In genomic region chr19:928471-929259, GRCh38 we compare ENCODE assay signal across 14 cellular contexts. TPM values are rescaled to one million over a fixed set of nuclear protein-coding genes. Genes with fewer than 3 reads are reported as not detected.
DNase-seq lines count a peak whose midpoint lies in the region; ATAC-seq and TF ChIP-seq lines count a peak whose summit lies in the region.
"Had no signal": no experiment of that assay in that cellular context is flagged by ENCODE, and none has a peak within 500 bp of the region (broad histone marks: within the 10 kb centered on the region; RNA-seq: fewer than 3 reads in every experiment).

No MANE protein-coding gene starts in this region.

- intact Hi-C loops in ascending aorta (cut with DNase I): loop anchor here (10.0 kb wide), 2 partner anchors 286 to 316 kb away; partner anchors contain the start of genes ATP5F1D and MIDN

- no peak overlapping the region for H3K4me3 ChIP-seq in GM23338
- no peak overlapping the region for H3K4me3 ChIP-seq in ascending aorta
- H3K4me3 ChIP-seq: thoracic aorta had no signal

- peaks cover 10% of the 10 kb centered on the region; the same call in 1 of the 2 replicates for H3F3A ChIP-seq in GM23338 (replicated peaks; ENCODE audit: low read depth)

- H3K4me3 Mint-ChIP-seq in GM23338 (no peak overlapping the region), glutamatergic neuron (ENCODE audit: unreplicated experiment) (peak overlapping the region; percentile 55)
- peak overlapping the region; percentile 74 for H3K4me3 Mint-ChIP-seq in stimulated activated effector memory CD8-positive, alpha-beta T cell treated with anti-CD3 and anti-CD28 coated beads, Interleukin-12 subunit alpha, Interleukin-12 subunit beta, amount 100 ng/mL, for 72 hours

- POLR2A ChIA-PET in RWPE1 (lab: Yijun Ruan, JAX; ENCODE audit: low non-redundant PET): no interaction called here

- no peak overlapping the region for H2AFZ ChIP-seq in GM23338
- H2AFZ ChIP-seq: GM23248 had no signal

- H4K20me1 ChIP-seq in GM23338 (replicated peaks; ENCODE audit: insufficient read depth): no peaks in the 10 kb centered on the region; the same call in 1 of the 2 replicates

- H3K9me2 ChIP-seq in GM23338 (ENCODE audit: insufficient read depth): no peaks in the 10 kb centered on the region

- ATAC-seq in GM23338: no peak; the same call in 2 of the 3 replicates
- ATAC-seq in stimulated activated effector memory CD8-positive, alpha-beta T cell treated with anti-CD3 and anti-CD28 coated beads, Interleukin-12 subunit alpha, Interleukin-12 subunit beta, amount 100 ng/mL, for 72 hours: no peak
- ATAC-seq in HG03520 (IDR thresholded peaks at IDR 0.05; ENCODE audit: unreplicated experiment): no peak

- peaks cover 49% of the 10 kb centered on the region for H3K79me2 ChIP-seq in GM23338 (replicated peaks; ENCODE audit: insufficient read depth)

- no peak overlapping the region for H3K27ac Mint-ChIP-seq in GM23338
- peak overlapping the region; percentile 38 for H3K27ac Mint-ChIP-seq in glutamatergic neuron (ENCODE audit: unreplicated experiment)
- no peak overlapping the region for H3K27ac Mint-ChIP-seq in stimulated activated effector memory CD8-positive, alpha-beta T cell treated with anti-CD3 and anti-CD28 coated beads, Interleukin-12 subunit alpha, Interleukin-12 subunit beta, amount 100 ng/mL, for 72 hours

- H3K36me3 Mint-ChIP-seq in GM23338 (ENCODE audit: low read depth) (peaks cover 21% of the 10 kb centered on the region; the same call in 2 of the 3 replicates), glutamatergic neuron (ENCODE audit: unreplicated experiment) (no peaks in the 10 kb centered on the region)
- peaks cover 27% of the 10 kb centered on the region for H3K36me3 Mint-ChIP-seq in stimulated activated effector memory CD8-positive, alpha-beta T cell treated with anti-CD3 and anti-CD28 coated beads, Interleukin-12 subunit alpha, Interleukin-12 subunit beta, amount 100 ng/mL, for 72 hours

- peaks cover 10% of the 10 kb centered on the region; the same call in 1 of the 3 replicates for H3K4me1 Mint-ChIP-seq in GM23338
- H3K4me1 Mint-ChIP-seq in glutamatergic neuron (ENCODE audit: low read depth, unreplicated experiment): peaks cover 4% of the 10 kb centered on the region
- peaks cover 12% of the 10 kb centered on the region for H3K4me1 Mint-ChIP-seq in stimulated activated effector memory CD8-positive, alpha-beta T cell treated with anti-CD3 and anti-CD28 coated beads, Interleukin-12 subunit alpha, Interleukin-12 subunit beta, amount 100 ng/mL, for 72 hours

- TF ChIP-seq CTCF in GM23338 (conservative IDR thresholded peaks at IDR 0.05; ENCODE audit: low read depth in 2 of 2) (no peak), RWPE1 (conservative IDR thresholded peaks at IDR 0.05; ENCODE audit: low read depth) (no peak), glutamatergic neuron (IDR thresholded peaks at IDR 0.05; ENCODE audit: partially characterized antibody, unreplicated experiment) (no peak), ascending aorta (IDR thresholded peaks at IDR 0.05) (no peak)

- H3K27me3 ChIP-seq in GM23338 (ENCODE audit: insufficient read depth) (no peaks in the 10 kb centered on the region), ascending aorta (no peaks in the 10 kb centered on the region)

- H3K4me1 ChIP-seq in GM23338 (ENCODE audit: insufficient read depth) (peaks cover 17% of the 10 kb centered on the region), ascending aorta (peaks cover 11 to 23% of the 10 kb centered on the region in 2 donors)

- CTCF ChIA-PET in RWPE1 (lab: Yijun Ruan, JAX): no interaction called here

- peak overlapping the region; percentile 20; the same call in 1 of the 2 replicates for H3K4me2 ChIP-seq in GM23338

- H3K36me3 ChIP-seq in GM23338 (ENCODE audit: insufficient read depth) (no peaks in the 10 kb centered on the region; the same call in 1 of the 2 replicates), ascending aorta (no peaks in the 10 kb centered on the region)
- H3K36me3 ChIP-seq: thoracic aorta had no signal

- H3K9me3 Mint-ChIP-seq in GM23338 (no peaks in the 10 kb centered on the region; the same call in 2 of the 3 replicates), glutamatergic neuron (ENCODE audit: unreplicated experiment) (peaks cover 10% of the 10 kb centered on the region)
- no peaks in the 10 kb centered on the region for H3K9me3 Mint-ChIP-seq in stimulated activated effector memory CD8-positive, alpha-beta T cell treated with anti-CD3 and anti-CD28 coated beads, Interleukin-12 subunit alpha, Interleukin-12 subunit beta, amount 100 ng/mL, for 72 hours

- H3K27me3 Mint-ChIP-seq in GM23338 (ENCODE audit: insufficient read depth, low read depth, poor library complexity) (peaks cover 9% of the 10 kb centered on the region), glutamatergic neuron (ENCODE audit: unreplicated experiment) (peaks cover 8% of the 10 kb centered on the region)

- H3K27ac ChIP-seq in GM23338 (ENCODE audit: low read depth) (no peak overlapping the region), RWPE1 (0 out of 2 replicates have a peak overlapping the region, but pooled peaks have one; percentile 15), ascending aorta (no peak overlapping the region)
- H3K27ac ChIP-seq: GM23248, thoracic aorta had no signal

- DNase-seq in GM23338 (ENCODE audit: low spot score) (no peak), RWPE1 (ENCODE audit: low spot score) (no peak), glutamatergic neuron (no peak), ascending aorta (ENCODE audit: low spot score in 2 of 2) (no peak)
- DNase-seq in stimulated activated effector memory CD8-positive, alpha-beta T cell treated with anti-CD3 and anti-CD28 coated beads, Interleukin-12 subunit alpha, Interleukin-12 subunit beta, amount 100 ng/mL, for 72 hours (ENCODE audit: low spot score in 2 of 2): no peak
- no peak for DNase-seq in effector CD4-positive, alpha-beta T cell
- DNase-seq: activated CD8-positive, alpha-beta memory T cell treated with anti-CD3 and anti-CD28 coated beads for 24 hours; anterior cingulate cortex; GM23248; NCI-H510A had no signal

- H3K9me3 ChIP-seq in ascending aorta: no peaks in the 10 kb centered on the region
- H3K9me3 ChIP-seq: thoracic aorta had no signal

TF ChIP-seq in GM23338, 12 proteins besides CTCF, POLR2A, EP300 and RAD21 (continues in another document):
- no peak for TF ChIP-seq ZNF331 (CRISPR knock-in tag; IDR thresholded peaks at IDR 0.05; ENCODE audit: low read depth)
- no peak for TF ChIP-seq CREB1 (CRISPR knock-in tag; IDR thresholded peaks at IDR 0.05; ENCODE audit: low read depth)
- TF ChIP-seq ZNF114 (CRISPR knock-in tag; IDR thresholded peaks at IDR 0.05): no peak
- no peak for TF ChIP-seq JUNB (IDR thresholded peaks at IDR 0.05; ENCODE audit: unreplicated experiment)
- TF ChIP-seq EZH2phosphoT487 (IDR thresholded peaks at IDR 0.05; ENCODE audit: unreplicated experiment): no peak
- TF ChIP-seq EZH2 (IDR thresholded peaks at IDR 0.05; ENCODE audit: low read depth, unreplicated experiment): no peak
- no peak for TF ChIP-seq STAT1 (IDR thresholded peaks at IDR 0.05; ENCODE audit: unreplicated experiment)

RNA-seq across cellular contexts. Expression of gene ARID3A, which starts 2.8 kb away (rescaled TPM):
- 48.8 and 51.6 TPM in 2 replicates for total RNA-seq in GM23338 (2014; rRNA removed; shearing (Covaris generic))
- polyA plus RNA-seq in GM23338 (2016; fragmentation: Nextera tagmentation; extraction: Ambion mirVana): 33.6 and 36.6 TPM in 2 replicates
- 148 TPM for total RNA-seq in glutamatergic neuron (ENCODE audit: unreplicated experiment)
- total RNA-seq in ascending aorta: 55.3 TPM

RNA-seq across cellular contexts. Expression of gene KISS1R, which starts 11.5 kb away (rescaled TPM):
- 2.4 and 4.0 TPM in 2 replicates for total RNA-seq in GM23338 (2014; rRNA removed; shearing (Covaris generic))
- 0.78 and 1.0 TPM in 2 replicates for polyA plus RNA-seq in GM23338 (2016; fragmentation: Nextera tagmentation; extraction: Ambion mirVana)
- total RNA-seq in glutamatergic neuron (ENCODE audit: unreplicated experiment) (not detected), ascending aorta (not detected)
- total RNA-seq: GM23248, posterior vena cava, thoracic aorta had no signal
- polyA plus RNA-seq: GM23248 had no signal

RNA-seq across cellular contexts. Expression of gene R3HDM4, which starts 15.6 kb away (rescaled TPM):
- 87.1 and 87.8 TPM in 2 replicates for total RNA-seq in GM23338 (2014; rRNA removed; shearing (Covaris generic))
- polyA plus RNA-seq in GM23338 (2016; fragmentation: Nextera tagmentation; extraction: Ambion mirVana): 76.5 and 87.4 TPM in 2 replicates
- total RNA-seq in glutamatergic neuron (ENCODE audit: unreplicated experiment) (61.9 TPM), ascending aorta (81.5 TPM)

RNA-seq across cellular contexts. Expression of gene RNU6-9, which starts 35.4 kb away (rescaled TPM):
- not detected in 2 replicates for total RNA-seq in GM23338 (2014; rRNA removed; shearing (Covaris generic))
- polyA plus RNA-seq in GM23338 (2016; fragmentation: Nextera tagmentation; extraction: Ambion mirVana): not detected in 2 replicates
- total RNA-seq in glutamatergic neuron (ENCODE audit: unreplicated experiment) (not detected), ascending aorta (not detected)
- total RNA-seq: epithelial cell of proximal tubule, GM23248, posterior vena cava, thoracic aorta had no signal
- polyA plus RNA-seq: GM23248 had no signal

RNA-seq across cellular contexts. Expression of gene MED16, which starts 35.7 kb away (rescaled TPM):
- total RNA-seq in GM23338 (2014; rRNA removed; shearing (Covaris generic)): 62.3 and 73.6 TPM in 2 replicates
- 52.7 and 58.7 TPM in 2 replicates for polyA plus RNA-seq in GM23338 (2016; fragmentation: Nextera tagmentation; extraction: Ambion mirVana)
- total RNA-seq in glutamatergic neuron (ENCODE audit: unreplicated experiment) (65.0 TPM), ascending aorta (73.2 TPM)
